12 cellular contexts compared by ENCODE assay signal in the genomic region with DNA sequence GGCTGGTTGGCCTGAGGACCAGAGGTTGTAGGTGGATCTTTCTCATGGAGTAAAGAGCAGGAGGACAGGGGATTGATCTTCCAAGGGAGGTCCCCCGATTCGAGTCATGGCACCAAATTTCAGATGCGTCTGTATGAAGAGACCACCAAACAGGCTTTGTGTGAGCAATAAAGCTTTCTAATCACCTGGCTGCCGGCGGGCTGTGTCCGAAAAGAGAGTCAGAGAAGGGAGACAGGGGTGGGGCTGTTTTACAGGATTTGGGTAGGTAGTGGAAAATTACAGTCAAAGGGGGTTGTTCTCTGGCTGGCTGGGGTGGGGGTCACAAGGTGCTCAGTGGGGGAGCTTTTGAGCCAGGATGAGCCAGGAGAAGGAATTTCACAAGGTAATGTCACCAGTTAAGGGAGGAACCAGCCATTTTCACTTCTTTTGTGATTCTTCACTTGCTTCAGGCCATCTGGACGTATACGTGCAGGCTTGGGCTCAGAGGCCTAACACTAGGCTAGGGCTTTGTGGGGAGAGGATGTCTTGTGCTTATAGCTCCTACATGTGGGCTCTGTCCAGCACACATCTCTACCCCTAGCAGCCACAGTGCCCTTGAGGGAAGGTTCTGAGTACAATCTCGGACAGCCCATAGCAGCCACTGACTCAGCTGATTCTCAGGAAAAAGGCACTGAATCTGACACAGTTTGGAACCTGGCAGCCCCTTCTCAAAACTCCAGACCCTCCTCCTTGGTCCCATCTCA. TPM values are rescaled to one million over a fixed set of nuclear protein-coding genes. Genes with fewer than 3 reads are reported as not detected.
DNase-seq lines count a peak whose midpoint lies in the region; TF ChIP-seq lines count a peak whose summit lies in the region.
"Not testable (repeated sequence)": the region's sequence is repeated elsewhere in the genome, so short reads cannot be mapped to it uniquely, and the experiment has no call there.
"Had no signal": no experiment of that assay in that cellular context is flagged by ENCODE, and none has a peak within 500 bp of the region (broad histone marks: within the 10 kb centered on the region; RNA-seq: fewer than 3 reads in every experiment).

No MANE protein-coding gene starts in this region.

- H3K4me1 ChIP-seq in HUES64 (ENCODE audit: insufficient read depth, low read length) = peaks cover 12% of the 10 kb centered on the region
- not testable (repeated sequence) for H3K4me1 ChIP-seq in SK-N-SH (ENCODE audit: control insufficient read depth in 1 of 2, insufficient read depth in 2 of 2, low read depth in 1 of 2, low read length in 1 of 2); endodermal cell (ENCODE audit: control insufficient read depth, insufficient read depth, low read length)
- peaks cover 30% of the 10 kb centered on the region for H3K4me1 ChIP-seq in iPS-18a (ENCODE audit: control insufficient read depth, low read depth, low read length)

- not testable (repeated sequence) for H3K4me2 ChIP-seq in SK-N-SH

- not testable (repeated sequence) for TF ChIP-seq EP300 in SK-N-SH (IDR thresholded peaks at IDR 0.05; ENCODE audit: borderline replicate concordance in 1 of 2, low read depth in 1 of 2, low read length in 1 of 2)

- H4K20me1 ChIP-seq in SK-N-SH (ENCODE audit: insufficient read depth) = not testable (repeated sequence)

- not testable (repeated sequence) for DNase-seq in H7, SK-N-SH, nephron progenitor cell
- peak; percentile 89 for DNase-seq in endodermal cell

- peak overlapping the region; percentile 54 for H3K4me3 ChIP-seq in H7 (ENCODE audit: insufficient read depth, low read depth, low read length)
- peak overlapping the region; percentile 47 for H3K4me3 ChIP-seq in HUES64 (ENCODE audit: low read length)
- not testable (repeated sequence) for H3K4me3 ChIP-seq in SK-N-SH (ENCODE audit: low read depth in 2 of 2, low read length in 1 of 2)
- H3K4me3 ChIP-seq in endodermal cell (ENCODE audit: low read length) = peak overlapping the region; percentile 75
- H3K4me3 ChIP-seq in iPS-18a (ENCODE audit: low read length) = peak overlapping the region; percentile 36

- H3K9me3 Mint-ChIP-seq in endodermal cell = not testable (repeated sequence)
- H3K9me3 Mint-ChIP-seq in nephron progenitor cell = peaks cover 36% of the 10 kb centered on the region

- POLR2A ChIA-PET in SK-N-SH (lab: Yijun Ruan, JAX) = not testable (repeated sequence)

- not testable (repeated sequence) for H3K27me3 ChIP-seq in H7 (ENCODE audit: control insufficient read depth, insufficient read depth, low read length); HUES64 (ENCODE audit: insufficient read depth, low read length); SK-N-SH (ENCODE audit: insufficient read depth); endodermal cell (ENCODE audit: control insufficient read depth, insufficient read depth, low read length, poor library complexity, severe bottlenecking); iPS-18a (ENCODE audit: control insufficient read depth, insufficient read depth, low read length)

- H3K9me3 ChIP-seq in HUES64 (ENCODE audit: insufficient read depth, low read depth, low read length); SK-N-SH; endodermal cell (ENCODE audit: control insufficient read depth, low read length); iPS-18a (ENCODE audit: control insufficient read depth, low read depth, low read length): not testable (repeated sequence)

- H3K9ac ChIP-seq in HUES64 (ENCODE audit: low read depth, low read length) = peak overlapping the region; percentile 60; the same call in 1 of the 2 replicates
- H3K9ac ChIP-seq in SK-N-SH = not testable (repeated sequence)
- peak overlapping the region; percentile 41 for H3K9ac ChIP-seq in endodermal cell (ENCODE audit: extremely low read depth, low read length, poor library complexity, severe bottlenecking)
- H3K9ac ChIP-seq in iPS-18a (ENCODE audit: low read length) = peak overlapping the region; percentile 30

- H3K9me2 ChIP-seq in SK-N-SH = not testable (repeated sequence)

- peak overlapping the region; percentile 83 for H3K4me3 Mint-ChIP-seq in endodermal cell
- not testable (repeated sequence) for H3K4me3 Mint-ChIP-seq in nephron progenitor cell

- H3K79me2 ChIP-seq in SK-N-SH (ENCODE audit: insufficient read depth) = not testable (repeated sequence)

- H3K27ac Mint-ChIP-seq in endodermal cell (peak overlapping the region; percentile 93), nephron progenitor cell (peak overlapping the region; percentile 3)

- CTCF ChIA-PET in SK-N-SH (lab: Yijun Ruan, JAX) = not testable (repeated sequence)

- H3F3A ChIP-seq in SK-N-SH (replicated peaks; ENCODE audit: insufficient read depth) = not testable (repeated sequence)

- not testable (repeated sequence) for H3K27me3 Mint-ChIP-seq in endodermal cell (ENCODE audit: insufficient read depth)
- H3K27me3 Mint-ChIP-seq in nephron progenitor cell (ENCODE audit: low read depth, poor library complexity) = peaks cover 10% of the 10 kb centered on the region

- H3K4me1 Mint-ChIP-seq in endodermal cell (peaks cover 74% of the 10 kb centered on the region), nephron progenitor cell (peaks cover 36% of the 10 kb centered on the region)

- H3K27ac ChIP-seq in HUES64 (ENCODE audit: low read depth, low read length) (peak overlapping the region; percentile 86), iPS-18a (ENCODE audit: low read length) (peak overlapping the region; percentile 63)
- not testable (repeated sequence) for H3K27ac ChIP-seq in SK-N-SH (ENCODE audit: low read depth in 2 of 2, low read length in 1 of 2); endodermal cell (ENCODE audit: low read depth, low read length)

- H2AFZ ChIP-seq in SK-N-SH (ENCODE audit: low read depth) = not testable (repeated sequence)

- TF ChIP-seq CTCF in SK-N-SH (IDR thresholded peaks at IDR 0.05); endodermal cell (conservative IDR thresholded peaks at IDR 0.05); nephron progenitor cell (IDR thresholded peaks at IDR 0.05): not testable (repeated sequence)

- peaks cover 20% of the 10 kb centered on the region for H3K36me3 Mint-ChIP-seq in endodermal cell (ENCODE audit: low read depth)
- H3K36me3 Mint-ChIP-seq in nephron progenitor cell (ENCODE audit: low read depth) = not testable (repeated sequence)

- not testable (repeated sequence) for TF ChIP-seq RAD21 in SK-N-SH (IDR thresholded peaks at IDR 0.05; ENCODE audit: low read length)

- 14% methylated on average over 7 of the region's 9 CpGs for WGBS in HUES64
- 53% methylated on average over 7 of the region's 9 CpGs for WGBS in SK-N-SH (ENCODE audit: low lambda C conversion rate)
- WGBS in endodermal cell (ENCODE audit: insufficient coverage in 1 of 2, insufficient read length in 1 of 2), 2 experiments = 21% methylated on average over 9 of the region's 9 CpGs; no CpG with 5 or more reads in 1 of the 2 experiments

- H3K36me3 ChIP-seq in H7 (replicated peaks; ENCODE audit: control insufficient read depth, insufficient read depth, low read length); HUES64 (ENCODE audit: insufficient read depth, low read length); SK-N-SH (replicated peaks in 1 of 2; ENCODE audit: control insufficient read depth in 1 of 2, insufficient read depth in 2 of 2, low read length in 1 of 2); endodermal cell (ENCODE audit: control insufficient read depth, insufficient read depth, low read length): not testable (repeated sequence)
- peaks cover 10% of the 10 kb centered on the region for H3K36me3 ChIP-seq in iPS-18a (ENCODE audit: control insufficient read depth, low read depth, low read length)

RNA-seq across cellular contexts. Expression of a gene that starts 9.7 kb away (rescaled TPM):
- 59.4 and 60.7 TPM in 2 replicates for total RNA-seq in H7 (2014; rRNA removed; shearing (Covaris generic))
- polyA plus RNA-seq in HUES64 (2013, experiment 1 of 2) = 38.6 TPM
- polyA plus RNA-seq in HUES64 (2013, experiment 2 of 2) = 46.9 TPM
- polyA plus RNA-seq in SK-N-SH (2012; rRNA removed) = 0.49 and 0.90 TPM in 2 replicates
- 0.42 and 0.62 TPM in 2 replicates for polyA plus RNA-seq in SK-N-SH (2012; cell fraction: cytosol; rRNA removed)
- polyA plus RNA-seq in SK-N-SH (2012; cell fraction: nucleus; rRNA removed) = 0.63 and 0.89 TPM in 2 replicates
- total RNA-seq in endodermal cell = 10 to 100 TPM in 1 of 2 donors, 1 to 10 TPM in 1; 5.1 to 16.0 TPM
- polyA plus RNA-seq in endodermal cell (2013, experiment 1 of 2) = 150 TPM
- polyA plus RNA-seq in endodermal cell (2013, experiment 2 of 2) = 129 TPM
- total RNA-seq: CD4-positive, alpha-beta memory T cell; K562 had no signal
- polyA plus RNA-seq: A549; CD4-positive, alpha-beta memory T cell; K562 had no signal

RNA-seq across cellular contexts. Expression of a gene that starts 56.3 kb away (rescaled TPM):
- 0.28 TPM in 1 of 2 replicates, not detected in the other for total RNA-seq in H7 (2014; rRNA removed; shearing (Covaris generic))
- polyA plus RNA-seq in HUES64 (2013, experiment 1 of 2) = 0.50 TPM
- 0.95 TPM for polyA plus RNA-seq in HUES64 (2013, experiment 2 of 2)
- polyA plus RNA-seq in SK-N-SH (2012; rRNA removed) = 0.11 TPM in 1 of 2 replicates, not detected in the other
- 0.09 and 0.13 TPM in 2 replicates for polyA plus RNA-seq in SK-N-SH (2012; cell fraction: cytosol; rRNA removed)
- 0.39 and 0.53 TPM in 2 replicates for polyA plus RNA-seq in SK-N-SH (2012; cell fraction: nucleus; rRNA removed)
- under 1 TPM in 1 of 2 donors, not detected in 1; 1.00 TPM for total RNA-seq in endodermal cell
- polyA plus RNA-seq in endodermal cell (2013, experiment 1 of 2) = 1.7 TPM
- polyA plus RNA-seq in endodermal cell (2013, experiment 2 of 2) = 0.54 TPM
- total RNA-seq: CD4-positive, alpha-beta memory T cell; H4; HepG2; K562 had no signal
- polyA plus RNA-seq: AG04450 had no signal
